In the genomic region with DNA sequence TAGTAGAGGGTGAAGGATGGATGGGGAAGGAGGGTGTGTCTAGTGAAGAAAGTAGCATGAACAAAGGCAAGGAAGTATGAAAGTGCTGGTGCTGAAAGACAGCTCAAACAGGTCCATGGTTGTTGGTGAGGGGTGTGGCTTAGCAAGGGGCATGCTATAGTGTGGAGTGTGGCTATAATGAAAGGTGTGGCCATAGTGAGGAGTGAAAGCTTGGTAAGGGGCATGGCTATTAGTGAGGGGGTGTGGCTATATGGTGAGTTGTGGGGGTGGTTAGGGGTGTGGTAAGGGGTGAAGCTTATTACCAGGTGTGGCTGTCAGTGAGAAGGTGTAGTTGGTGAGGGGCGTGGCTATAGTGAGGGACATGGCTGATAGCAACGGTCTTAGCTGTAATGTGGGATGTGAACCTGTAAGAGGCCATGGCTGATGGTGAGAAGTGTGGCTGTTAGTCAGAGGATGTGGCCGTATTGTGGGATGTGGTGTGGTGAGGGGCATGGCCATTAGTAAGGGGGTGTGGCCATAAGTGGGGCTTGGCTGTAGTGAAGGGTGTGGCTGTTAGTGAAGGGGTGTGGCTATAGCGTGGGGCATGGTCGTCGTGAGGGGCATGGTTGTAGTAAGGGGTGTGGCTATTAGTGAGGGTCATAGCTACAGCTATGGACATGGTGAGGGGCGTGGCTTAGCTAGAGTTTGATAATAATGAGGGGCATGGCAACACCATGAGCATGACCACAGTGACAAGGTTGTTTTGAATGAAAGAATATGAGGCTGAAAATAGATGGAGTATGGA, we compare ENCODE assay signal across 2 cellular contexts.
TF ChIP-seq lines count a peak whose summit lies in the region.

No MANE protein-coding gene starts in this region.

TF ChIP-seq in GM23338, 12 proteins besides CTCF, POLR2A, EP300 and RAD21 (continued from another document):
- TF ChIP-seq, protein P1, sequence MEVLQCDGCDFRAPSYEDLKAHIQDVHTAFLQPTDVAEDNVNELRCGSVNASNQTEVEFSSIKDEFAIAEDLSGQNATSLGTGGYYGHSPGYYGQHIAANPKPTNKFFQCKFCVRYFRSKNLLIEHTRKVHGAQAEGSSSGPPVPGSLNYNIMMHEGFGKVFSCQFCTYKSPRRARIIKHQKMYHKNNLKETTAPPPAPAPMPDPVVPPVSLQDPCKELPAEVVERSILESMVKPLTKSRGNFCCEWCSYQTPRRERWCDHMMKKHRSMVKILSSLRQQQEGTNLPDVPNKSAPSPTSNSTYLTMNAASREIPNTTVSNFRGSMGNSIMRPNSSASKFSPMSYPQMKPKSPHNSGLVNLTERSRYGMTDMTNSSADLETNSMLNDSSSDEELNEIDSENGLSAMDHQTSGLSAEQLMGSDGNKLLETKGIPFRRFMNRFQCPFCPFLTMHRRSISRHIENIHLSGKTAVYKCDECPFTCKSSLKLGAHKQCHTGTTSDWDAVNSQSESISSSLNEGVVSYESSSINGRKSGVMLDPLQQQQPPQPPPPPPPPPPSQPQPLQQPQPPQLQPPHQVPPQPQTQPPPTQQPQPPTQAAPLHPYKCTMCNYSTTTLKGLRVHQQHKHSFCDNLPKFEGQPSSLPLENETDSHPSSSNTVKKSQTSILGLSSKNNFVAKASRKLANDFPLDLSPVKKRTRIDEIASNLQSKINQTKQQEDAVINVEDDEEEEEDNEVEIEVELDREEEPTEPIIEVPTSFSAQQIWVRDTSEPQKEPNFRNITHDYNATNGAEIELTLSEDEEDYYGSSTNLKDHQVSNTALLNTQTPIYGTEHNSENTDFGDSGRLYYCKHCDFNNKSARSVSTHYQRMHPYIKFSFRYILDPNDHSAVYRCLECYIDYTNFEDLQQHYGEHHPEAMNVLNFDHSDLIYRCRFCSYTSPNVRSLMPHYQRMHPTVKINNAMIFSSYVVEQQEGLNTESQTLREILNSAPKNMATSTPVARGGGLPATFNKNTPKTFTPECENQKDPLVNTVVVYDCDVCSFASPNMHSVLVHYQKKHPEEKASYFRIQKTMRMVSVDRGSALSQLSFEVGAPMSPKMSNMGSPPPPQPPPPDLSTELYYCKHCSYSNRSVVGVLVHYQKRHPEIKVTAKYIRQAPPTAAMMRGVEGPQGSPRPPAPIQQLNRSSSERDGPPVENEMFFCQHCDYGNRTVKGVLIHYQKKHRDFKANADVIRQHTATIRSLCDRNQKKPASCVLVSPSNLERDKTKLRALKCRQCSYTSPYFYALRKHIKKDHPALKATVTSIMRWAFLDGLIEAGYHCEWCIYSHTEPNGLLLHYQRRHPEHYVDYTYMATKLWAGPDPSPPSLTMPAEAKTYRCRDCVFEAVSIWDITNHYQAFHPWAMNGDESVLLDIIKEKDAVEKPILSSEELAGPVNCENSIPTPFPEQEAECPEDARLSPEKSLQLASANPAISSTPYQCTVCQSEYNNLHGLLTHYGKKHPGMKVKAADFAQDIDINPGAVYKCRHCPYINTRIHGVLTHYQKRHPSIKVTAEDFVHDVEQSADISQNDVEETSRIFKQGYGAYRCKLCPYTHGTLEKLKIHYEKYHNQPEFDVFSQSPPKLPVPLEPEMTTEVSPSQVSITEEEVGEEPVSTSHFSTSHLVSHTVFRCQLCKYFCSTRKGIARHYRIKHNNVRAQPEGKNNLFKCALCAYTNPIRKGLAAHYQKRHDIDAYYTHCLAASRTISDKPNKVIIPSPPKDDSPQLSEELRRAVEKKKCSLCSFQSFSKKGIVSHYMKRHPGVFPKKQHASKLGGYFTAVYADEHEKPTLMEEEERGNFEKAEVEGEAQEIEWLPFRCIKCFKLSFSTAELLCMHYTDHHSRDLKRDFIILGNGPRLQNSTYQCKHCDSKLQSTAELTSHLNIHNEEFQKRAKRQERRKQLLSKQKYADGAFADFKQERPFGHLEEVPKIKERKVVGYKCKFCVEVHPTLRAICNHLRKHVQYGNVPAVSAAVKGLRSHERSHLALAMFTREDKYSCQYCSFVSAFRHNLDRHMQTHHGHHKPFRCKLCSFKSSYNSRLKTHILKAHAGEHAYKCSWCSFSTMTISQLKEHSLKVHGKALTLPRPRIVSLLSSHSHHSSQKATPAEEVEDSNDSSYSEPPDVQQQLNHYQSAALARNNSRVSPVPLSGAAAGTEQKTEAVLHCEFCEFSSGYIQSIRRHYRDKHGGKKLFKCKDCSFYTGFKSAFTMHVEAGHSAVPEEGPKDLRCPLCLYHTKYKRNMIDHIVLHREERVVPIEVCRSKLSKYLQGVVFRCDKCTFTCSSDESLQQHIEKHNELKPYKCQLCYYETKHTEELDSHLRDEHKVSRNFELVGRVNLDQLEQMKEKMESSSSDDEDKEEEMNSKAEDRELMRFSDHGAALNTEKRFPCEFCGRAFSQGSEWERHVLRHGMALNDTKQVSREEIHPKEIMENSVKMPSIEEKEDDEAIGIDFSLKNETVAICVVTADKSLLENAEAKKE (CRISPR knock-in tag; IDR thresholded peaks at IDR 0.05), result no peak
- no peak for TF ChIP-seq CREB1 (CRISPR knock-in tag; IDR thresholded peaks at IDR 0.05; ENCODE audit: low read depth)

TF ChIP-seq in WTC11, 78 proteins besides CTCF, POLR2A, EP300 and RAD21 (continued from another document):
- TF ChIP-seq, protein P2, sequence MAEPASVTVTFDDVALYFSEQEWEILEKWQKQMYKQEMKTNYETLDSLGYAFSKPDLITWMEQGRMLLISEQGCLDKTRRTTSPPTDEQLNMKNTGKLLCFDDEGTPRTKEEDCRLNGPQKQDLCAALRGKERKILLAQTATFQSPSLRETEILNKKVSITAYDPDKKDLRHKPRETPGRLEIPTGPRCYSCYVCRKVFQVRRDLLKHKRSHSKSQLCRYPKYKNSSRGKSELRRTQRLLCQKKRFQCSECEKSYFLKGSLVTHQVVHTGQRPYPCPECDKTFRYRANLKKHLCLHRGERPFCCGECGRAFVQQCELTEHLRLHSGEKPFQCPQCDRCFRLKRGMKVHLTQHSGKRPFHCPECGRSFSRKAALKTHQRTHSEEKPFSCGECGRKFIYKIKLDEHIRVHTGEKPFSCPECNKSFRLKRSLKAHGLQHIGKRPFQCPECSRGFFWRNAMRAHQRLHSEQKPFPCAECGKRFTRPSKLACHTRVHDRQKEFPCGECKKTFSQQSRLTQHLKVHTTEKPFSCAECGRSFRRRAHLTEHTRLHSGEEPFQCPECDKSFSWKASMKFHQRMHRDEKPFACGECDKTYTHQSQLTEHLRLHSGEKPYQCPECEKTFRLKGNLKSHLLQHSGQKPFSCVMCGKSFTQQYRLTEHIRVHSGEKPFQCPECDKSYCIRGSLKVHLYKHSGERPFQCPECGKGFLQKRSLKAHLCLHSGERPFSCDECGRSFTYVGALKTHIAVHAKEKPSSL (CRISPR knock-in tag; conservative IDR thresholded peaks at IDR 0.05), result no peak
- no peak for TF ChIP-seq GRHL2 (CRISPR knock-in tag; IDR thresholded peaks at IDR 0.05; ENCODE audit: insufficient replicate concordance, severe bottlenecking)
TF ChIP-seq in WTC11: peak in this region for 0.
